ENCODE assay signal across 1 cellular context in the genomic region with DNA sequence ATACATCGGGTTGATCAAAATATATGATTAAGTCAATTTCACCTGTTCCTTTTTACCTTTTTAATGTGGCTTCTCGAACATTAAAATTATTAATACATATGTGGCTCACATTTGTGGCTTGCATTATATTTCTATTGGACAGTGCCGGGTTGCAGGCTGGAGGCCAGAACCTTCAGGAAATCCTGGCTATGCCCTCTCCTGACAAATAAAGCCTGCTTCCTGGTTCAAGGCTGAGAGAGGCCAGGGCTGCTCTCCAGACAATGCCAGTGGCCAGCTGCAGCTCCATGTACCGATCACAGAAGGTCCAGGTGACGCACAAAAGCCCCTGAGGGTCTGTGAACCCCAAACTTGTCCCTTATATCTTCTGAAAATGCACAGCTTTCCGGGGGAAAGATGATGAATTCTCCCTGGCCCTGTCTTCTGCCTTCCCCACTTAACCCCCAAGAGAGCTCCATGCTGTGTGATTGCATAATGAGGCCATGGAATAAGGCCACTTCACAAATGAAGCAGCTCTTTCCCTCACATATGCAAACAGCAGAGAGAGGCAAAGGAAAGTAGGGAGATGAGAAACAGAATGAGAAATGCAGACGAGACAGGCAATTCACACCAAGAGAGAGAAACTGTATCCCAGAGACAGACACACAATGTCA.
TF ChIP-seq lines count a peak whose summit lies in the region.

No MANE protein-coding gene starts in this region.

TF ChIP-seq in HCT116, 20 proteins besides CTCF, POLR2A, EP300 and RAD21 (continued from another document):
- TF ChIP-seq YY1 (IDR thresholded peaks at IDR 0.05; ENCODE audit: extremely low read depth, insufficient replicate concordance, low read depth, low read length) = no peak
